1 cellular context compared by ENCODE assay signal in the genomic region with DNA sequence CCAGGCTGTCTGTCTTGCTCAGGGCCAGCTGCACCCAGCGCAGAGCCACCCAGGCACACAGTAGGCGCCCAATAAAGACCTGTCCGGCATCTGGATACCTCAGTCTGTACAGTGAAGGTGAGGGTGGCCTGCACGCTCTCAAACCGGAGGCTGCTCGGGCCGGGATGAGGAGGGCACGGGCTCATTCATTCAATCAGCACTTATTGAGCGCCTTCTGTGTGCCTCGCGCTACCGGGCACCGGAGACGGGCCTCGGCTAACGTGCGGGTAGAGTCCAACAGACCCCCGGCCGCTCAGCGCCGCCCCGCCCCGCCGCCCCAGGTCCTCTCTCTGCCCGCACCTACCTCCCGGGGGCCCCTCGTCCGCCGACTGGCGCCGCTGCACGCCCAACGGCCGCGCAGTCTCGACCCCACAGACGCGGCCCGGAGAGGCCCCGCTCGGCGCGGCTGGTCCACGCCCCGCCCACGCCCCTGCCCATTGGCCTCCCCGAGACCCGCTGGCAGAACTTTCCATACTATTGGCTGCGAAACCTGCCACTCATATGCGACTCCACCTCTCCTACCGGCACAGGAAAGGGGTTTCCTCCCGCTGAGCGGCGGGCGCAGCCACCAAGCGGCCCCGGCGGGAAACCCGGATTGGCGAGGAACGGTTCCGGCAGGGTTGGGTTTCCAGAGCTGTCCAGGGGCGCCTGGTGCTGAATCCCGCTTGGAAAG.
TF ChIP-seq lines count a peak whose summit lies in the region.

A gene with protein sequence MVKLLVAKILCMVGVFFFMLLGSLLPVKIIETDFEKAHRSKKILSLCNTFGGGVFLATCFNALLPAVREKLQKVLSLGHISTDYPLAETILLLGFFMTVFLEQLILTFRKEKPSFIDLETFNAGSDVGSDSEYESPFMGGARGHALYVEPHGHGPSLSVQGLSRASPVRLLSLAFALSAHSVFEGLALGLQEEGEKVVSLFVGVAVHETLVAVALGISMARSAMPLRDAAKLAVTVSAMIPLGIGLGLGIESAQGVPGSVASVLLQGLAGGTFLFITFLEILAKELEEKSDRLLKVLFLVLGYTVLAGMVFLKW (minus strand): TSS at position 416 of the 712 bp plus-strand sequence. CDS start 2,760 bp downstream, outside the sequence.

TF ChIP-seq in K562, 482 proteins besides CTCF, POLR2A, EP300 and RAD21 (continued from another document and continues in another):
- TF ChIP-seq PYGO2 (tag; IDR thresholded peaks at IDR 0.05): no peak
- TF ChIP-seq BCOR (IDR thresholded peaks at IDR 0.05): 0 out of 2 replicates have a peak, but pooled peaks have one; percentile 39
- peak; percentile 61; the same call in 1 of the 2 replicates for TF ChIP-seq SMARCA5 (IDR thresholded peaks at IDR 0.05)
- TF ChIP-seq ZNF121 (CRISPR knock-in tag; conservative IDR thresholded peaks at IDR 0.05): no peak
- no peak for TF ChIP-seq ZSCAN29 (IDR thresholded peaks at IDR 0.05)
- peak; percentile 92; the same call in 1 of the 2 replicates for TF ChIP-seq ZNF232 (CRISPR knock-in tag; IDR thresholded peaks at IDR 0.05)
- TF ChIP-seq ZNF280A (IDR thresholded peaks at IDR 0.05; ENCODE audit: low read depth, partially characterized antibody): no peak
- no peak; the same call in 1 of the 2 replicates for TF ChIP-seq ADNP (tag; IDR thresholded peaks at IDR 0.05)
- no peak for TF ChIP-seq ZNF507 (tag; conservative IDR thresholded peaks at IDR 0.05)
- peak; percentile 54; the same call in 1 of the 2 replicates for TF ChIP-seq NFIC (IDR thresholded peaks at IDR 0.05)
- peak; percentile 87 for TF ChIP-seq ZFP36 (IDR thresholded peaks at IDR 0.05; ENCODE audit: low read depth, low read length, partially characterized antibody)
- no peak for TF ChIP-seq CREBBP (IDR thresholded peaks at IDR 0.05; ENCODE audit: low read depth, low read length)
- no peak for TF ChIP-seq ZNF655 (CRISPR knock-in tag; IDR thresholded peaks at IDR 0.05)
- peak in 1 of 2 experiments; percentile 99 for TF ChIP-seq AFF1 (IDR thresholded peaks at IDR 0.05; ENCODE audit: low read depth in 1 of 2, partially characterized antibody in 2 of 2)
- TF ChIP-seq PPARD (CRISPR knock-in tag; IDR thresholded peaks at IDR 0.05): no peak
- no peak for TF ChIP-seq CHCHD3 (CRISPR knock-in tag; IDR thresholded peaks at IDR 0.05)
- TF ChIP-seq PURB (CRISPR knock-in tag; IDR thresholded peaks at IDR 0.05; ENCODE audit: low read depth): no peak
- TF ChIP-seq KDM4B (IDR thresholded peaks at IDR 0.05; ENCODE audit: borderline replicate concordance in 2 of 2, low read depth in 1 of 2): 0 out of 4 replicates have a peak, but pooled peaks of 1 of the 2 experiments have one; percentile 68
- no peak for TF ChIP-seq STAT6 (CRISPR knock-in tag; IDR thresholded peaks at IDR 0.05)
- peak; percentile 74 for TF ChIP-seq ATF7 (IDR thresholded peaks at IDR 0.05)
- TF ChIP-seq, protein P1, sequence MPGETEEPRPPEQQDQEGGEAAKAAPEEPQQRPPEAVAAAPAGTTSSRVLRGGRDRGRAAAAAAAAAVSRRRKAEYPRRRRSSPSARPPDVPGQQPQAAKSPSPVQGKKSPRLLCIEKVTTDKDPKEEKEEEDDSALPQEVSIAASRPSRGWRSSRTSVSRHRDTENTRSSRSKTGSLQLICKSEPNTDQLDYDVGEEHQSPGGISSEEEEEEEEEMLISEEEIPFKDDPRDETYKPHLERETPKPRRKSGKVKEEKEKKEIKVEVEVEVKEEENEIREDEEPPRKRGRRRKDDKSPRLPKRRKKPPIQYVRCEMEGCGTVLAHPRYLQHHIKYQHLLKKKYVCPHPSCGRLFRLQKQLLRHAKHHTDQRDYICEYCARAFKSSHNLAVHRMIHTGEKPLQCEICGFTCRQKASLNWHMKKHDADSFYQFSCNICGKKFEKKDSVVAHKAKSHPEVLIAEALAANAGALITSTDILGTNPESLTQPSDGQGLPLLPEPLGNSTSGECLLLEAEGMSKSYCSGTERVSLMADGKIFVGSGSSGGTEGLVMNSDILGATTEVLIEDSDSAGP (CRISPR knock-in tag; IDR thresholded peaks at IDR 0.05): no peak
- TF ChIP-seq ZBTB40 (IDR thresholded peaks at IDR 0.05): peak; percentile 99
- no peak for TF ChIP-seq ZBTB40 (CRISPR knock-in tag; IDR thresholded peaks at IDR 0.05)
